9 cellular contexts compared by ENCODE assay signal in genomic region chr7:908159-908918, GRCh38. TPM values are rescaled to one million over a fixed set of nuclear protein-coding genes. Genes with fewer than 3 reads are reported as not detected.
A peak's percentile ranks its signal among the peaks of the same experiment; 100 is the strongest.
DNase-seq lines count a peak whose midpoint lies in the region; ATAC-seq and TF ChIP-seq lines count a peak whose summit lies in the region.
"Had no signal": no experiment of that assay in that cellular context is flagged by ENCODE, and none has a peak within 500 bp of the region (broad histone marks: within the 10 kb centered on the region; RNA-seq: fewer than 3 reads in every experiment).

No MANE protein-coding gene starts in this region.

- no peak overlapping the region for H3K27ac Mint-ChIP-seq in CD4-positive, alpha-beta T cell
- peak overlapping the region in 1 of 10 donors; percentile 24 for H3K27ac Mint-ChIP-seq in naive thymus-derived CD8-positive, alpha-beta T cell

- no peak for DNase-seq in CD4-positive, alpha-beta T cell
- DNase-seq in adipocyte (ENCODE audit: low read depth) (no peak), cerebellum (ENCODE audit: low spot score) (no peak), RPMI8226 (no peak), testis (no peak)
- peak in 1 of 10 donors; percentile 58 for DNase-seq in naive thymus-derived CD8-positive, alpha-beta T cell
- no peak for DNase-seq in activated CD4-positive, CD25-positive, alpha-beta regulatory T cell treated with anti-CD3 and anti-CD28 coated beads, Interleukin-2, amount 50 U/mL, for 72 hours

- CTCF ChIA-PET in CD4-positive, alpha-beta T cell (lab: Charles Lee), result interaction anchor here (0.7 to 2.5 kb wide), 6 partner anchors 15 to 157 kb away, joined by 4 to 13 read pairs (median 8); partner anchors contain the start of genes ADAP1 and COX19

- POLR2A ChIA-PET in CD4-positive, alpha-beta T cell (lab: Charles Lee), result interaction anchor here (0.8 to 4.4 kb wide), 4 partner anchors 15 to 67 kb away, joined by 3 to 27 read pairs (median 17); partner anchors contain the start of gene COX19
- POLR2A ChIA-PET in naive thymus-derived CD8-positive, alpha-beta T cell (lab: Charles Lee), result interaction anchor here (0.6 to 1.9 kb wide), 5 partner anchors 10 to 67 kb away, joined by 3 to 6 read pairs (median 3); partner anchors contain the start of gene COX19

- H3K4me3 ChIP-seq in adipocyte (ENCODE audit: low read length) (peak overlapping the region; percentile 33), testis (peak overlapping the region in 1 of 2 donors; percentile 18)
- H3K4me3 ChIP-seq: lung had no signal

- ATAC-seq in CD4-positive, alpha-beta T cell (ENCODE audit: poor library complexity), result peak; percentile 15
- ATAC-seq in HG02840 (IDR thresholded peaks at IDR 0.05; ENCODE audit: low FRiP score, unreplicated experiment), result peak; percentile 8
- ATAC-seq in naive thymus-derived CD8-positive, alpha-beta T cell, result peak; percentile 13 to 30

- H3K4me1 Mint-ChIP-seq in CD4-positive, alpha-beta T cell (ENCODE audit: low read depth), result peaks cover 11% of the 10 kb centered on the region
- H3K4me1 Mint-ChIP-seq in naive thymus-derived CD8-positive, alpha-beta T cell, result peaks cover 2 to 15% (median 9%) of the 10 kb centered on the region in 4 donors

- no peaks in the 10 kb centered on the region for H3K27me3 ChIP-seq in CD4-positive, alpha-beta T cell (ENCODE audit: control insufficient read depth, insufficient read depth, low read length)
- H3K27me3 ChIP-seq in adipocyte (replicated peaks; ENCODE audit: control insufficient read depth, insufficient read depth, low read length), result no peaks in the 10 kb centered on the region
- H3K27me3 ChIP-seq in testis, result no peaks in the 10 kb centered on the region

- 48 to 58% methylated on average over 12 to 35 of the region's 37 CpGs for WGBS in testis, 2 donors

- no peak overlapping the region for H3K27ac ChIP-seq in CD4-positive, alpha-beta T cell (ENCODE audit: low read depth, low read length)
- no peak overlapping the region for H3K27ac ChIP-seq in testis

- H3K9me3 Mint-ChIP-seq in CD4-positive, alpha-beta T cell, result no peaks in the 10 kb centered on the region
- H3K9me3 Mint-ChIP-seq in naive thymus-derived CD8-positive, alpha-beta T cell, result no peaks in the 10 kb centered on the region

- H3K4me1 ChIP-seq in adipocyte (ENCODE audit: control insufficient read depth, insufficient read depth, low read length) (peaks cover 20% of the 10 kb centered on the region), testis (peaks cover 9% of the 10 kb centered on the region)

- H3K9me3 ChIP-seq in CD4-positive, alpha-beta T cell (ENCODE audit: control insufficient read depth, low read length), result no peaks in the 10 kb centered on the region
- H3K9me3 ChIP-seq in adipocyte (ENCODE audit: control insufficient read depth, low read length) (no peaks in the 10 kb centered on the region), testis (no peaks in the 10 kb centered on the region)

- no peak for TF ChIP-seq CTCF in CD4-positive, alpha-beta T cell (IDR thresholded peaks at IDR 0.05)
- no peak for TF ChIP-seq CTCF in testis (IDR thresholded peaks at IDR 0.05)

- no peak overlapping the region for H3K9ac ChIP-seq in adipocyte (ENCODE audit: low read length)

- peak overlapping the region; percentile 11 for H3K4me3 Mint-ChIP-seq in CD4-positive, alpha-beta T cell
- H3K4me3 Mint-ChIP-seq in naive thymus-derived CD8-positive, alpha-beta T cell, result peak overlapping the region in 5 of 10 donors; percentile 22 to 50 (median 28)

- no peaks in the 10 kb centered on the region for H3K36me3 ChIP-seq in adipocyte (ENCODE audit: control insufficient read depth, insufficient read depth, low read length, severe bottlenecking)
- H3K36me3 ChIP-seq in testis (ENCODE audit: low read depth, missing control alignments), result no peaks in the 10 kb centered on the region

- no peaks in the 10 kb centered on the region for H3K36me3 Mint-ChIP-seq in CD4-positive, alpha-beta T cell (ENCODE audit: low read depth)
- peaks cover 0 to 2% (median 0%) of the 10 kb centered on the region in 3 donors for H3K36me3 Mint-ChIP-seq in naive thymus-derived CD8-positive, alpha-beta T cell

- no peak for TF ChIP-seq POLR2A in testis (IDR thresholded peaks at IDR 0.05)

- intact Hi-C loops in CD4-positive, alpha-beta T cell (cut with DNase I, micrococcal nuclease), result loop anchor here (1.0 to 5.0 kb wide), 4 partner anchors 13 to 159 kb away; partner anchors contain the start of gene COX19 (in 1 of the 2)
- intact Hi-C loops in testis (cut with DNase I; ENCODE audit: low total_unique reads), result no loop called here

- no peaks in the 10 kb centered on the region for H3K27me3 Mint-ChIP-seq in CD4-positive, alpha-beta T cell
- no peaks in the 10 kb centered on the region for H3K27me3 Mint-ChIP-seq in naive thymus-derived CD8-positive, alpha-beta T cell

RNA-seq across cellular contexts. Expression of gene GET4, which starts 32.0 kb away (rescaled TPM):
- 10 to 100 TPM; 84.4 to 96.4 TPM for total RNA-seq in CD4-positive, alpha-beta T cell
- total RNA-seq in naive thymus-derived CD8-positive, alpha-beta T cell, result 10 to 100 TPM; 61.4 to 64.1 TPM
- 10 to 100 TPM; 23.0 to 34.6 (median 23.6) TPM for polyA plus RNA-seq in naive thymus-derived CD8-positive, alpha-beta T cell
- total RNA-seq in cerebellum (15.7 TPM), testis (100 to 1,000 TPM; 128 to 141 TPM)
- 89.0 TPM for polyA plus RNA-seq in testis (ENCODE audit: insufficient read depth, low read depth, low replicate concordance)

RNA-seq across cellular contexts. Expression of gene ADAP1, which starts 46.1 kb away (rescaled TPM):
- 1 to 10 TPM; 6.8 to 7.2 TPM for total RNA-seq in CD4-positive, alpha-beta T cell
- total RNA-seq in naive thymus-derived CD8-positive, alpha-beta T cell, result 10 to 100 TPM; 12.4 to 14.5 TPM
- polyA plus RNA-seq in naive thymus-derived CD8-positive, alpha-beta T cell, result 10 to 100 TPM in 1 of 3 donors, 1 to 10 TPM in 2; 7.6 to 18.4 (median 8.2) TPM
- total RNA-seq in cerebellum (16.2 TPM), testis (10 to 100 TPM in 1 of 2 donors, 1 to 10 TPM in 1; 6.1 to 10.9 TPM)
- polyA plus RNA-seq in testis (ENCODE audit: insufficient read depth, low read depth, low replicate concordance), result 2.4 TPM
